Comparison of ENCODE assay signal across 26 cellular contexts in genomic region chr17:13728751-13729150, GRCh38.
DNase-seq lines count a peak whose midpoint lies in the region; ATAC-seq, FAIRE-seq and TF ChIP-seq lines count a peak whose summit lies in the region.
"Had no signal": no experiment of that assay in that cellular context is flagged by ENCODE, and none has a peak within 500 bp of the region (broad histone marks: within the 10 kb centered on the region; RNA-seq: fewer than 3 reads in every experiment).

No MANE protein-coding gene starts in this region.

- no peaks in the 10 kb centered on the region for H3K79me2 ChIP-seq in SK-N-SH (ENCODE audit: insufficient read depth)

- peaks cover 6% of the 10 kb centered on the region for H3F3A ChIP-seq in SK-N-SH (replicated peaks; ENCODE audit: insufficient read depth)

- H4K20me1 ChIP-seq in SK-N-SH (ENCODE audit: insufficient read depth) = no peaks in the 10 kb centered on the region
- H4K20me1 ChIP-seq: BLaER1 had no signal

- H3K36me3 ChIP-seq in SK-N-SH (replicated peaks in 1 of 2; ENCODE audit: control insufficient read depth in 1 of 2, insufficient read depth in 2 of 2, low read length in 1 of 2) = no peaks in the 10 kb centered on the region
- H3K36me3 ChIP-seq: BLaER1, thyroid gland had no signal

- TF ChIP-seq EP300 in SK-N-SH (IDR thresholded peaks at IDR 0.05; ENCODE audit: borderline replicate concordance in 1 of 2, low read depth in 1 of 2, low read length in 1 of 2) = peak in 1 of 2 experiments; percentile 8; a peak in 1 of 4 replicates

- H3K9ac ChIP-seq in SK-N-SH = peak overlapping the region; percentile 5; the same call in 1 of the 2 replicates
- H3K9ac ChIP-seq: BLaER1 had no signal

- ATAC-seq in SK-N-SH treated with all-trans-retinoic acid at 6 μM for 48 hours = no peak
- ATAC-seq in esophagus mucosa = peak; percentile 63
- ATAC-seq: activated CD4-positive, alpha-beta T cell treated with anti-CD3 and anti-CD28 coated beads for 36 hours; GM23338; psoas muscle; stimulated activated naive CD8-positive, alpha-beta T cell treated with anti-CD3 and anti-CD28 coated beads, Interleukin-15, Interleukin-2, amounts not matched to agents 100 U/mL and 50 U/mL, for 24 hours had no signal

- H3K4me3 ChIP-seq in SK-N-SH (ENCODE audit: low read depth in 2 of 2, low read length in 1 of 2) (no peak overlapping the region), dorsolateral prefrontal cortex (no peak overlapping the region)
- H3K4me3 ChIP-seq: BLaER1, GM23338, psoas muscle, thyroid gland had no signal

- FAIRE-seq in RCC 7860 (lab: Jason Lieb, UNC) = peak; percentile 88

- no peak overlapping the region; the same call in 1 of the 2 replicates for H2AFZ ChIP-seq in SK-N-SH (ENCODE audit: low read depth)
- H2AFZ ChIP-seq: GM23338 had no signal

- H3K27me3 ChIP-seq in SK-N-SH (ENCODE audit: insufficient read depth) (no peaks in the 10 kb centered on the region), dorsolateral prefrontal cortex (no peaks in the 10 kb centered on the region)
- H3K27me3 ChIP-seq: BLaER1, thyroid gland had no signal

- DNase-seq in SK-N-SH (no peak), RCC 7860 (ENCODE audit: low spot score) (peak; percentile 80), ureter (ENCODE audit: low spot score) (no peak), dorsolateral prefrontal cortex (no peak)
- no peak for DNase-seq in activated T-cell treated with anti-CD3 and anti-CD28 coated beads, Interleukin-2, amount 50 U/mL, for 48 hours
- no peak for DNase-seq in stimulated activated naive CD4-positive, alpha-beta T cell (lab: John Stamatoyannopoulos, UW)
- DNase-seq: activated CD4-positive, alpha-beta T cell treated with anti-CD3 and anti-CD28 coated beads for 36 hours; activated CD8-positive, alpha-beta memory T cell treated with anti-CD3 and anti-CD28 coated beads for 24 hours; activated naive CD4-positive, alpha-beta T cell treated with anti-CD3 and anti-CD28 coated beads, Interleukin-2, amount 10 ng/mL, durations not matched to agents 7 days and 5 days; activated T-cell treated with anti-CD3 and anti-CD28 coated beads, Interleukin-2, amount 50 U/mL, for 24 hours; amygdala; central memory CD4-positive, alpha-beta T cell; COR-L47; dermis blood vessel endothelial cell; DND-41; NCI-H524; psoas muscle; stimulated activated CD4-positive, alpha-beta T cell treated with anti-CD3 and anti-CD28 coated beads, Interleukin-2, amount 100 ng/mL, for 48 hours; stimulated activated naive CD8-positive, alpha-beta T cell treated with anti-CD3 and anti-CD28 coated beads, Interleukin-15, Interleukin-2, amounts not matched to agents 100 U/mL and 50 U/mL, for 24 hours; thyroid gland had no signal

- CTCF ChIA-PET in SK-N-SH (lab: Yijun Ruan, JAX) = no interaction called here

- intact Hi-C loops in dorsolateral prefrontal cortex (cut with DNase I) = no loop called here

- POLR2A ChIA-PET in SK-N-SH (lab: Yijun Ruan, JAX) = no interaction called here

- TF ChIP-seq CTCF in SK-N-SH (IDR thresholded peaks at IDR 0.05) (no peak), dorsolateral prefrontal cortex (IDR thresholded peaks at IDR 0.05 in 54 of 56, conservative IDR thresholded peaks at IDR 0.05 in 2 of 56; ENCODE audit: low read depth in 1 of 56, partially characterized antibody in 56 of 56) (no peak)

- WGBS in SK-N-SH (ENCODE audit: low lambda C conversion rate) = 15% methylated on average over 4 of the region's 4 CpGs

- no peak overlapping the region for H3K4me2 ChIP-seq in SK-N-SH
- H3K4me2 ChIP-seq: BLaER1, GM23338 had no signal

- no peaks in the 10 kb centered on the region for H3K4me1 ChIP-seq in SK-N-SH (ENCODE audit: control insufficient read depth in 1 of 2, insufficient read depth in 2 of 2, low read depth in 1 of 2, low read length in 1 of 2)
- H3K4me1 ChIP-seq: BLaER1, psoas muscle, thyroid gland had no signal

- TF ChIP-seq RAD21 in SK-N-SH (IDR thresholded peaks at IDR 0.05; ENCODE audit: low read length) = no peak

- peak overlapping the region in 1 of 2 experiments; percentile 12; a peak in 1 of 4 replicates for H3K27ac ChIP-seq in SK-N-SH (ENCODE audit: low read depth in 2 of 2, low read length in 1 of 2)
- H3K27ac ChIP-seq in dorsolateral prefrontal cortex = no peak overlapping the region
- H3K27ac ChIP-seq: 22Rv1, BLaER1, HL-60, psoas muscle, thyroid gland had no signal

- no peaks in the 10 kb centered on the region for H3K9me3 ChIP-seq in SK-N-SH
- H3K9me3 ChIP-seq: psoas muscle, thyroid gland had no signal

- H3K9me2 ChIP-seq in SK-N-SH = no peaks in the 10 kb centered on the region

TF ChIP-seq in SK-N-SH, 30 proteins besides CTCF, POLR2A, EP300 and RAD21:
- TF ChIP-seq, protein P1, sequence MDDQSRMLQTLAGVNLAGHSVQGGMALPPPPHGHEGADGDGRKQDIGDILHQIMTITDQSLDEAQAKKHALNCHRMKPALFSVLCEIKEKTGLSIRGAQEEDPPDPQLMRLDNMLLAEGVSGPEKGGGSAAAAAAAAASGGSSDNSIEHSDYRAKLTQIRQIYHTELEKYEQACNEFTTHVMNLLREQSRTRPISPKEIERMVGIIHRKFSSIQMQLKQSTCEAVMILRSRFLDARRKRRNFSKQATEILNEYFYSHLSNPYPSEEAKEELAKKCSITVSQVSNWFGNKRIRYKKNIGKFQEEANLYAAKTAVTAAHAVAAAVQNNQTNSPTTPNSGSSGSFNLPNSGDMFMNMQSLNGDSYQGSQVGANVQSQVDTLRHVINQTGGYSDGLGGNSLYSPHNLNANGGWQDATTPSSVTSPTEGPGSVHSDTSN (IDR thresholded peaks at IDR 0.05) = 0 out of 2 replicates have a peak, but pooled peaks have one; percentile 4
- TF ChIP-seq TCF12 (IDR thresholded peaks at IDR 0.05) (peak; percentile 20; the same call in 1 of the 2 replicates), FOSL2 (IDR thresholded peaks at IDR 0.05; ENCODE audit: borderline replicate concordance, low read depth) (peak; percentile 35; the same call in 1 of the 2 replicates)
- TF ChIP-seq, protein P2, sequence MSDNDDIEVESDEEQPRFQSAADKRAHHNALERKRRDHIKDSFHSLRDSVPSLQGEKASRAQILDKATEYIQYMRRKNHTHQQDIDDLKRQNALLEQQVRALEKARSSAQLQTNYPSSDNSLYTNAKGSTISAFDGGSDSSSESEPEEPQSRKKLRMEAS (IDR thresholded peaks at IDR 0.05; ENCODE audit: low read depth) = no peak
TF ChIP-seq in SK-N-SH: peak in this region for 3.

TF ChIP-seq in SK-N-SH treated with all-trans-retinoic acid at 6 μM for 48 hours, 23 proteins besides CTCF, POLR2A, EP300 and RAD21:
- TF ChIP-seq, protein P3, sequence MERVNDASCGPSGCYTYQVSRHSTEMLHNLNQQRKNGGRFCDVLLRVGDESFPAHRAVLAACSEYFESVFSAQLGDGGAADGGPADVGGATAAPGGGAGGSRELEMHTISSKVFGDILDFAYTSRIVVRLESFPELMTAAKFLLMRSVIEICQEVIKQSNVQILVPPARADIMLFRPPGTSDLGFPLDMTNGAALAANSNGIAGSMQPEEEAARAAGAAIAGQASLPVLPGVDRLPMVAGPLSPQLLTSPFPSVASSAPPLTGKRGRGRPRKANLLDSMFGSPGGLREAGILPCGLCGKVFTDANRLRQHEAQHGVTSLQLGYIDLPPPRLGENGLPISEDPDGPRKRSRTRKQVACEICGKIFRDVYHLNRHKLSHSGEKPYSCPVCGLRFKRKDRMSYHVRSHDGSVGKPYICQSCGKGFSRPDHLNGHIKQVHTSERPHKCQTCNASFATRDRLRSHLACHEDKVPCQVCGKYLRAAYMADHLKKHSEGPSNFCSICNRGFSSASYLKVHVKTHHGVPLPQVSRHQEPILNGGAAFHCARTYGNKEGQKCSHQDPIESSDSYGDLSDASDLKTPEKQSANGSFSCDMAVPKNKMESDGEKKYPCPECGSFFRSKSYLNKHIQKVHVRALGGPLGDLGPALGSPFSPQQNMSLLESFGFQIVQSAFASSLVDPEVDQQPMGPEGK (CRISPR knock-in tag; IDR thresholded peaks at IDR 0.05; ENCODE audit: borderline replicate concordance) = no peak
- TF ChIP-seq POU6F1 (CRISPR knock-in tag; IDR thresholded peaks at IDR 0.05; ENCODE audit: borderline replicate concordance, low read depth) (no peak), RARB (CRISPR knock-in tag; IDR thresholded peaks at IDR 0.05) (no peak), CREB5 (CRISPR knock-in tag; IDR thresholded peaks at IDR 0.05; ENCODE audit: low read depth) (no peak), TOX (CRISPR knock-in tag; IDR thresholded peaks at IDR 0.05; ENCODE audit: borderline replicate concordance) (no peak), OSR1 (CRISPR knock-in tag; IDR thresholded peaks at IDR 0.05) (no peak), GLIS3 (CRISPR knock-in tag; IDR thresholded peaks at IDR 0.05) (no peak)
